10 cellular contexts compared by ENCODE assay signal in genomic region chr3:105793040-105793439, GRCh38.
A peak's percentile ranks its signal among the peaks of the same experiment; 100 is the strongest.
DNase-seq lines count a peak whose midpoint lies in the region; ATAC-seq and TF ChIP-seq lines count a peak whose summit lies in the region.
"Had no signal": no experiment of that assay in that cellular context is flagged by ENCODE, and none has a peak within 500 bp of the region (broad histone marks: within the 10 kb centered on the region; RNA-seq: fewer than 3 reads in every experiment).

No MANE protein-coding gene starts in this region.

- in situ Hi-C loops in GM23248 (cut with MboI): no loop called here

- no peak for TF ChIP-seq CTCF in fibroblast of villous mesenchyme (IDR thresholded peaks at IDR 0.05; ENCODE audit: insufficient read depth, low read depth, low read length)

- H3K9me2 ChIP-seq in GM23248 (ENCODE audit: insufficient read depth): no peaks in the 10 kb centered on the region

- H3K9me3 ChIP-seq in GM23248 (ENCODE audit: low read depth) (no peaks in the 10 kb centered on the region), skeletal muscle tissue (ENCODE audit: control insufficient read depth in 3 of 3, low read length in 3 of 3) (no peaks in the 10 kb centered on the region)
- no peaks in the 10 kb centered on the region for H3K9me3 ChIP-seq in effector memory CD4-positive, alpha-beta T cell (ENCODE audit: control insufficient read depth, low read length)
- H3K9me3 ChIP-seq: colonic mucosa had no signal

- no peak for ATAC-seq in HG03457 (IDR thresholded peaks at IDR 0.05; ENCODE audit: unreplicated experiment)

- peak overlapping the region; percentile 69 for H3K9ac ChIP-seq in GM23248
- H3K9ac ChIP-seq in skeletal muscle tissue (ENCODE audit: low read depth in 1 of 3, low read length in 3 of 3): no peak overlapping the region

- DNase-seq in GM23248 (no peak), RPMI7951 (ENCODE audit: low read depth) (peak; percentile 10), fibroblast of villous mesenchyme (ENCODE audit: low read depth) (peak; percentile 51)
- no peak for DNase-seq in effector memory CD4-positive, alpha-beta T cell
- DNase-seq in stimulated activated CD4-positive, alpha-beta T cell treated with anti-CD3 and anti-CD28 coated beads, Interleukin-4, amount 100 ng/mL, for 1 hour: no peak
- DNase-seq: activated T-cell treated with anti-CD3 and anti-CD28 coated beads for 4 hours, naive B cell had no signal

- H3K4me1 ChIP-seq in GM23248 (ENCODE audit: insufficient read depth) (peaks cover 52% of the 10 kb centered on the region), skeletal muscle tissue (ENCODE audit: control insufficient read depth in 3 of 3, insufficient read depth in 3 of 3, low read length in 3 of 3) (peaks cover 3 to 14% (median 11%) of the 10 kb centered on the region in 3 donors)
- H3K4me1 ChIP-seq in effector memory CD4-positive, alpha-beta T cell (ENCODE audit: control insufficient read depth, insufficient read depth, low read length, poor library complexity, severe bottlenecking): no peaks in the 10 kb centered on the region
- H3K4me1 ChIP-seq: colonic mucosa had no signal

- 51 to 54% methylated on average over 2 of the region's 2 CpGs for WGBS in GM23248 (ENCODE audit: low coverage in 1 of 2, low lambda C conversion rate in 2 of 2, missing lambda C conversion rate in 2 of 2), 2 experiments

- H3K36me3 ChIP-seq in GM23248 (ENCODE audit: low read depth) (0 out of 2 replicates have a peak, but pooled peaks cover 10% of the 10 kb centered on the region), skeletal muscle tissue (ENCODE audit: control insufficient read depth in 3 of 3, insufficient read depth in 3 of 3, low read length in 3 of 3) (no peaks in the 10 kb centered on the region)
- no peaks in the 10 kb centered on the region for H3K36me3 ChIP-seq in effector memory CD4-positive, alpha-beta T cell (ENCODE audit: control insufficient read depth, insufficient read depth, low read length)
- H3K36me3 ChIP-seq: colonic mucosa had no signal

- H2AFZ ChIP-seq in GM23248: no peak overlapping the region

- H3K27me3 ChIP-seq in GM23248 (replicated peaks; ENCODE audit: insufficient read depth) (no peaks in the 10 kb centered on the region), skeletal muscle tissue (ENCODE audit: control insufficient read depth in 3 of 3, insufficient read depth in 3 of 3, low read length in 3 of 3) (no peaks in the 10 kb centered on the region)
- H3K27me3 ChIP-seq in effector memory CD4-positive, alpha-beta T cell (replicated peaks; ENCODE audit: control insufficient read depth, insufficient read depth, low read length, poor library complexity, severe bottlenecking): no peaks in the 10 kb centered on the region
- H3K27me3 ChIP-seq: colonic mucosa had no signal

- H3K4me3 ChIP-seq in GM23248 (peak overlapping the region; percentile 22; the same call in 1 of the 2 replicates), fibroblast of villous mesenchyme (ENCODE audit: low read depth, low read length) (no peak overlapping the region), skeletal muscle tissue (ENCODE audit: low read length in 3 of 3) (no peak overlapping the region)
- no peak overlapping the region for H3K4me3 ChIP-seq in effector memory CD4-positive, alpha-beta T cell (ENCODE audit: insufficient read depth, low read depth, low read length, poor library complexity, severe bottlenecking)
- H3K4me3 ChIP-seq: colonic mucosa had no signal

- no peaks in the 10 kb centered on the region for H4K20me1 ChIP-seq in GM23248 (ENCODE audit: insufficient read depth)

- peaks cover 69% of the 10 kb centered on the region for H3F3A ChIP-seq in GM23248 (ENCODE audit: insufficient read depth)

- H3K27ac ChIP-seq in GM23248: peak overlapping the region; percentile 94
- peak overlapping the region; percentile 26 for H3K27ac ChIP-seq in skeletal muscle tissue (ENCODE audit: low read depth, low read length)
- H3K27ac ChIP-seq in effector memory CD4-positive, alpha-beta T cell (ENCODE audit: insufficient read depth, low read length, poor library complexity, severe bottlenecking): no peak overlapping the region
- H3K27ac ChIP-seq: colonic mucosa had no signal

- peaks cover 96% of the 10 kb centered on the region for H3K79me2 ChIP-seq in GM23248 (ENCODE audit: insufficient read depth)

- peak overlapping the region; percentile 64 for H3K4me2 ChIP-seq in GM23248 (ENCODE audit: unreplicated experiment)

Comparison
In these comparisons a context has a peak if more than half of its experiments do, and no peak if none do; other contexts are left out.
1. DNase-seq: peak in RPMI7951 (single experiment) and fibroblast of villous mesenchyme (single experiment); none in GM23248 (single experiment), effector memory CD4-positive, alpha-beta T cell (0 of 3) and stimulated activated CD4-positive, alpha-beta T cell treated with anti-CD3 and anti-CD28 coated beads, Interleukin-4, amount 100 ng/mL, for 1 hour (single experiment).